ENCODE assay signal across 13 cellular contexts in genomic region chr5:53874409-53874808, GRCh38.
DNase-seq lines count a peak whose midpoint lies in the region; ATAC-seq and TF ChIP-seq lines count a peak whose summit lies in the region.
"Had no signal": no experiment of that assay in that cellular context is flagged by ENCODE, and none has a peak within 500 bp of the region (broad histone marks: within the 10 kb centered on the region; RNA-seq: fewer than 3 reads in every experiment).

No MANE protein-coding gene starts in this region.

- POLR2A ChIA-PET in naive thymus-derived CD8-positive, alpha-beta T cell (lab: Charles Lee) = no interaction called here

- H3F3A ChIP-seq in OCI-LY1 (ENCODE audit: insufficient read depth, low read length) = no peaks in the 10 kb centered on the region

- no peaks in the 10 kb centered on the region for H3K36me3 ChIP-seq in OCI-LY1 (ENCODE audit: insufficient read depth, low read length)
- H3K36me3 ChIP-seq: ovary, thyroid gland had no signal

- ATAC-seq in left ventricle myocardium superior = peak; percentile 28
- ATAC-seq in Right ventricle myocardium inferior = no peak
- no peak for ATAC-seq in naive thymus-derived CD8-positive, alpha-beta T cell

- H2AFZ ChIP-seq in OCI-LY1 (ENCODE audit: low read length) = no peak overlapping the region

- no peak overlapping the region for H3K4me2 ChIP-seq in OCI-LY1 (ENCODE audit: low read length)

- H3K36me3 Mint-ChIP-seq in naive thymus-derived CD8-positive, alpha-beta T cell = no peaks in the 10 kb centered on the region

- H4K20me1 ChIP-seq in OCI-LY1 (ENCODE audit: insufficient read depth, low read length) = no peaks in the 10 kb centered on the region
- H4K20me1 ChIP-seq: BLaER1 treated with 17β-estradiol and CSF1 and Interleukin-3, amounts not matched to agents 10 nM and 100 nM had no signal

- TF ChIP-seq CTCF in OCI-LY1 (IDR thresholded peaks at IDR 0.05; ENCODE audit: low read length) = 0 out of 2 replicates have a peak, but pooled peaks have one; percentile 12
- TF ChIP-seq CTCF in fibroblast of mammary gland (conservative IDR thresholded peaks at IDR 0.05; ENCODE audit: control insufficient read depth, insufficient read depth, low read depth, low read length) = peak; percentile 24

- H3K9ac ChIP-seq in OCI-LY1 (ENCODE audit: low read length) = no peak overlapping the region
- H3K9ac ChIP-seq: BLaER1 treated with 17β-estradiol and CSF1 and Interleukin-3, amounts not matched to agents 10 nM and 100 nM had no signal

- H3K9me2 ChIP-seq in OCI-LY1 (ENCODE audit: low read depth, low read length) = no peaks in the 10 kb centered on the region

- intact Hi-C loops in left ventricle myocardium superior (cut with micrococcal nuclease) = no loop called here
- intact Hi-C loops in Right ventricle myocardium inferior (cut with DNase I) = no loop called here

- peaks cover 2 to 13% (median 8%) of the 10 kb centered on the region in 9 donors for H3K9me3 Mint-ChIP-seq in naive thymus-derived CD8-positive, alpha-beta T cell

- H3K4me1 Mint-ChIP-seq in naive thymus-derived CD8-positive, alpha-beta T cell = no peaks in the 10 kb centered on the region

- no peaks in the 10 kb centered on the region for H3K9me3 ChIP-seq in OCI-LY1 (ENCODE audit: low read length)
- H3K9me3 ChIP-seq: ovary, thyroid gland had no signal

- H3K27me3 Mint-ChIP-seq in naive thymus-derived CD8-positive, alpha-beta T cell = peaks cover 0 to 4% (median 0%) of the 10 kb centered on the region in 5 donors

- no peaks in the 10 kb centered on the region for H3K4me1 ChIP-seq in OCI-LY1 (ENCODE audit: insufficient read depth, low read length, severe bottlenecking)
- H3K4me1 ChIP-seq: thyroid gland had no signal

- no peak overlapping the region for H3K4me3 ChIP-seq in OCI-LY1 (ENCODE audit: low read depth, low read length, poor library complexity, severe bottlenecking)
- H3K4me3 ChIP-seq in fibroblast of mammary gland (ENCODE audit: control insufficient read depth, low read depth, low read length) = no peak overlapping the region
- H3K4me3 ChIP-seq: BLaER1 treated with 17β-estradiol and CSF1 and Interleukin-3, amounts not matched to agents 10 nM and 100 nM; ovary; thyroid gland had no signal

- H3K27me3 ChIP-seq in OCI-LY1 (ENCODE audit: insufficient read depth, low read length) = no peaks in the 10 kb centered on the region
- H3K27me3 ChIP-seq: BLaER1 treated with 17β-estradiol and CSF1 and Interleukin-3, amounts not matched to agents 10 nM and 100 nM; ovary; thyroid gland had no signal

- H3K27ac ChIP-seq in OCI-LY1 (ENCODE audit: low read depth, low read length, poor library complexity, severe bottlenecking) = no peak overlapping the region
- H3K27ac ChIP-seq: BLaER1 treated with 17β-estradiol and CSF1 and Interleukin-3, amounts not matched to agents 10 nM and 100 nM; ovary; thyroid gland had no signal

- H3K79me2 ChIP-seq in OCI-LY1 (ENCODE audit: insufficient read depth, low read length) = no peaks in the 10 kb centered on the region

- no peak for DNase-seq in left ventricle myocardium superior
- no peak for DNase-seq in Right ventricle myocardium inferior (ENCODE audit: missing footprints)
- DNase-seq in fibroblast of mammary gland (ENCODE audit: low read depth) = peak; percentile 61
- DNase-seq in GOT3 (lab: John Stamatoyannopoulos, UW) = no peak
- no peak for DNase-seq in naive thymus-derived CD8-positive, alpha-beta T cell
- no peak for DNase-seq in medulla oblongata (ENCODE audit: extremely low spot score)
- no peak for DNase-seq in NCI-H2081 treated with DMSO at 0.1 percent for 48 hours (lab: John Stamatoyannopoulos, UW)
- DNase-seq: kidney, NCI-H345, ovary, thyroid gland had no signal

- no peak overlapping the region for H3K27ac Mint-ChIP-seq in naive thymus-derived CD8-positive, alpha-beta T cell

- no peak overlapping the region for H3K4me3 Mint-ChIP-seq in naive thymus-derived CD8-positive, alpha-beta T cell
